ENCODE assay signal across 8 cellular contexts in the genomic region with DNA sequence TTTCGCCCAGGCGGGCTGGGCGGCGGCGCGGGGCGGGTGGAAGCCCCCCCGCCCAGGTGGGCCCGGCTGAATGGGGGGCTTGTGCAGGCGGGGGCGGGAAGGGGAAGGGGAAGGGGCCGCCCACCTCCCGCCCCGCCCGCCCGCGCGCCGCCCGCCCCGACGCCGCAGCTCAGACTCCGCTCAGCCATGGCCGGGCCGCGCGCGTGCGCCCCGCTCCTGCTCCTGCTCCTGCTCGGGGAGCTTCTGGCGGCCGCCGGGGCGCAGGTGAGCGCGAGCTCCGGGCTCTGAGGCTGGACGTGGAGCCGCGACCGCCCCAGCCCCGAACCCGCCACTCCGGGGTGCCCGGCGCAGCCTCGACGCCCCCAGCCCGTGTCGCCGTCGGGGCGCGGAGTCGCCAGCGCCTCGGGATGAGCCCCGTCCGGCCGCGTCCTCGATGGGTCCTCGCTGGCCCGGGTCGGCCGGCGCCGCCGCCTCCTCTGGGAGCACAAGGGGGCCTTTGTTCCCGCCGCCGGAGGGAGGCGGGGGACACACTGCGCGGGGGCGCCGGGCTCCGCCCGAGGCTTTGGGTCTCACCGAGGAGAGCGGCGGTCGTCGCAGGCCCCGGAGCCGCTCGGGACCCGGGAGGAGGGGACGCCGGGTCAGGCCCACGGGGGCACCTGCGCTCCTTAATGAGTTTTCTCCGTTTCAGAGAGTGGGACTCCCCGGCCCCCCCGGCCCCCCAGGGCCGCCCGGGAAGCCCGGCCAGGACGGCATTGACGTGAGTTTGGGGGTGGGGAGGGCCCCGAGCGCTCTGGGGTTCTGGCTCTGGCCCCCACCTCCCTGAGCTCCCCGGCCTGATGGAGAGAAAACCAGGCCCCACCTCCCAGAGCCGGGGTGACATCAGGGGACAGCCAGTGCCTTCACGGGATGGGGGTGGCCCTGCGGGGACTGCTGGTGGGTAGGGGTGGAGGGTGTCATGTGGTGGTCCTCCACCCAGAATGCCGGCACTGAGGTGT. TPM values are rescaled to one million over a fixed set of nuclear protein-coding genes. Genes with fewer than 3 reads are reported as not detected.
DNase-seq lines count a peak whose midpoint lies in the region; FAIRE-seq and TF ChIP-seq lines count a peak whose summit lies in the region.

A gene (plus strand): TSS at position 172 of the 995 bp plus-strand sequence. CDS start 15 bp downstream, at position 187.

- 10 to 35% (median 12%) methylated on average over 27 to 109 of the region's 109 CpGs for WGBS in ovary, 3 donors

- CTCF ChIA-PET in Caco-2 (lab: Charles Lee): interaction anchor here (0.6 to 1.7 kb wide), 2 partner anchors 9 to 23 kb away, joined by 4 to 8 read pairs; no protein-coding TSS in a partner anchor

- no TSS peak for BruUV-seq in Caco-2 (replicated peaks; lab: Mats Ljungman, UMichigan)

- peaks cover 11% of the 10 kb centered on the region for H3K4me1 Mint-ChIP-seq in Caco-2 (ENCODE audit: low read depth, unreplicated experiment)
- H3K4me1 Mint-ChIP-seq in activated T-helper 1 cell treated with anti-CD3 and anti-CD28 coated beads, Interleukin-12 subunit alpha, Interleukin-12 subunit beta, Interleukin-2, Interleukin-4 antibody, amounts not matched to agents 30 ng/mL and 10 ng/mL and 1 ng/mL, durations not matched to agents 14 hours and 24 hours and 36 hours (ENCODE audit: low read depth): no peaks in the 10 kb centered on the region

- POLR2A ChIA-PET in Caco-2 (lab: Charles Lee): interaction anchor here (0.6 to 1.1 kb wide), 4 partner anchors 11 to 226 kb away, joined by 3 to 4 read pairs (median 4); a partner anchor contains a TSS

- H3K4me1 ChIP-seq in Caco-2: peaks cover 23% of the 10 kb centered on the region
- H3K4me1 ChIP-seq in ovary (ENCODE audit: insufficient read depth): peaks cover 9% of the 10 kb centered on the region

- peak within 1 kb of the TSS; percentile 33 for H3K27ac Mint-ChIP-seq in Caco-2 (ENCODE audit: unreplicated experiment)
- H3K27ac Mint-ChIP-seq in activated T-helper 1 cell treated with anti-CD3 and anti-CD28 coated beads, Interleukin-12 subunit alpha, Interleukin-12 subunit beta, Interleukin-2, Interleukin-4 antibody, amounts not matched to agents 30 ng/mL and 10 ng/mL and 1 ng/mL, durations not matched to agents 14 hours and 24 hours and 36 hours: no peak within 1 kb of the TSS

- H3K27me3 ChIP-seq in Caco-2 (replicated peaks; ENCODE audit: control insufficient read depth, insufficient read depth, low read length): no peaks in the 10 kb centered on the region
- H3K27me3 ChIP-seq in ovary: peaks cover 4% of the 10 kb centered on the region

- DNase-seq in Caco-2: peak in 1 of 2 experiments; percentile 64
- peak; percentile 53 for DNase-seq in NCI-H2171 treated with DMSO at 0.1 percent for 48 hours (lab: John Stamatoyannopoulos, UW)
- no peak for DNase-seq in fibroblast of villous mesenchyme (ENCODE audit: low read depth)
- DNase-seq in ovary: no peak
- no peak for DNase-seq in RCC 7860 (ENCODE audit: low spot score)
- DNase-seq in germinal center (ENCODE audit: low spot score): no peak
- no peak for DNase-seq in activated T-helper 1 cell treated with anti-CD3 and anti-CD28 coated beads, Interleukin-12 subunit alpha, Interleukin-12 subunit beta, Interleukin-2, Interleukin-4 antibody, amounts not matched to agents 30 ng/mL and 10 ng/mL and 1 ng/mL, durations not matched to agents 14 hours and 24 hours and 36 hours (ENCODE audit: low spot score)
- DNase-seq in erythroblast (lab: John Stamatoyannopoulos, UW): no peak

- peak within 1 kb of the TSS; percentile 39 for H3K4me3 ChIP-seq in Caco-2 (ENCODE audit: low read depth, low read length)
- H3K4me3 ChIP-seq in fibroblast of villous mesenchyme (ENCODE audit: low read depth, low read length): peak within 1 kb of the TSS; percentile 45
- H3K4me3 ChIP-seq in ovary: peak within 1 kb of the TSS; percentile 15

- peak within 1 kb of the TSS; percentile 52 for H3K4me3 Mint-ChIP-seq in Caco-2 (ENCODE audit: unreplicated experiment)
- H3K4me3 Mint-ChIP-seq in activated T-helper 1 cell treated with anti-CD3 and anti-CD28 coated beads, Interleukin-12 subunit alpha, Interleukin-12 subunit beta, Interleukin-2, Interleukin-4 antibody, amounts not matched to agents 30 ng/mL and 10 ng/mL and 1 ng/mL, durations not matched to agents 14 hours and 24 hours and 36 hours: no peak within 1 kb of the TSS

- no peak for TF ChIP-seq EP300 in ovary (IDR thresholded peaks at IDR 0.05)

- peaks cover 23% of the 10 kb centered on the region for H3K36me3 Mint-ChIP-seq in Caco-2 (ENCODE audit: insufficient read depth, unreplicated experiment)
- H3K36me3 Mint-ChIP-seq in activated T-helper 1 cell treated with anti-CD3 and anti-CD28 coated beads, Interleukin-12 subunit alpha, Interleukin-12 subunit beta, Interleukin-2, Interleukin-4 antibody, amounts not matched to agents 30 ng/mL and 10 ng/mL and 1 ng/mL, durations not matched to agents 14 hours and 24 hours and 36 hours (ENCODE audit: low read depth): peaks cover 6% of the 10 kb centered on the region

- no peak within 1 kb of the TSS for H3K27ac ChIP-seq in ovary

- H3K36me3 ChIP-seq in Caco-2 (ENCODE audit: control insufficient read depth, insufficient read depth, low read length) (peaks cover 1% of the 10 kb centered on the region; the same call in 1 of the 2 replicates), ovary (no peaks in the 10 kb centered on the region)

- TF ChIP-seq POLR2A in ovary (IDR thresholded peaks at IDR 0.05): no peak
- TF ChIP-seq POLR2A in erythroblast (IDR thresholded peaks at IDR 0.05; ENCODE audit: low read length): no peak

- no peaks in the 10 kb centered on the region for H3K9me3 ChIP-seq in Caco-2
- no peaks in the 10 kb centered on the region for H3K9me3 ChIP-seq in ovary

- no peak for FAIRE-seq in RCC 7860 (lab: Jason Lieb, UNC)

- TF ChIP-seq CTCF in Caco-2 (IDR thresholded peaks at IDR 0.05; ENCODE audit: insufficient read depth in 1 of 2, low read depth in 1 of 2, low read length in 1 of 2, severe bottlenecking in 1 of 2, unreplicated experiment in 1 of 2): no peak
- TF ChIP-seq CTCF in fibroblast of villous mesenchyme (IDR thresholded peaks at IDR 0.05; ENCODE audit: insufficient read depth, low read depth, low read length): no peak
- no peak for TF ChIP-seq CTCF in ovary (IDR thresholded peaks at IDR 0.05)

- no peaks in the 10 kb centered on the region for H3K9me3 Mint-ChIP-seq in Caco-2 (ENCODE audit: unreplicated experiment)
- H3K9me3 Mint-ChIP-seq in activated T-helper 1 cell treated with anti-CD3 and anti-CD28 coated beads, Interleukin-12 subunit alpha, Interleukin-12 subunit beta, Interleukin-2, Interleukin-4 antibody, amounts not matched to agents 30 ng/mL and 10 ng/mL and 1 ng/mL, durations not matched to agents 14 hours and 24 hours and 36 hours: no peaks in the 10 kb centered on the region

- intact Hi-C loops in Caco-2 (cut with micrococcal nuclease; ENCODE audit: unreplicated experiment): no loop called here
- intact Hi-C loops in ovary (cut with DNase I): no loop called here
- intact Hi-C loops in activated T-helper 1 cell treated with anti-CD3 and anti-CD28 coated beads, Interleukin-12 subunit alpha, Interleukin-12 subunit beta, Interleukin-2, Interleukin-4 antibody, amounts not matched to agents 30 ng/mL and 10 ng/mL and 1 ng/mL, durations not matched to agents 14 hours and 24 hours and 36 hours (cut with micrococcal nuclease): no loop called here

- H3K27me3 Mint-ChIP-seq in Caco-2 (ENCODE audit: insufficient read depth, unreplicated experiment): no peaks in the 10 kb centered on the region
- peaks cover 22% of the 10 kb centered on the region for H3K27me3 Mint-ChIP-seq in activated T-helper 1 cell treated with anti-CD3 and anti-CD28 coated beads, Interleukin-12 subunit alpha, Interleukin-12 subunit beta, Interleukin-2, Interleukin-4 antibody, amounts not matched to agents 30 ng/mL and 10 ng/mL and 1 ng/mL, durations not matched to agents 14 hours and 24 hours and 36 hours (ENCODE audit: insufficient read depth)

RNA-seq across cellular contexts. Expression of the gene that starts here (rescaled TPM):
- total RNA-seq in Caco-2 (2022) (6.4 and 7.9 TPM in 2 replicates), fibroblast of villous mesenchyme (under 0.01 and 0.43 TPM in 2 replicates), ovary (1 to 10 TPM in 5 of 7 donors, under 1 TPM in 1, not detected in 1; 0.83 to 2.6 (median 1.6) TPM)
- polyA plus RNA-seq in ovary: 1 to 10 TPM in 1 of 2 donors, under 1 TPM in 1; 0.65 to 3.0 TPM
- not detected in 2 replicates for total RNA-seq in activated T-helper 1 cell treated with anti-CD3 and anti-CD28 coated beads, Interleukin-12 subunit alpha, Interleukin-12 subunit beta, Interleukin-2, Interleukin-4 antibody, amounts not matched to agents 30 ng/mL and 10 ng/mL and 1 ng/mL, durations not matched to agents 14 hours and 24 hours and 36 hours
